ENCODE assay signal across 8 cellular contexts in the genomic region with DNA sequence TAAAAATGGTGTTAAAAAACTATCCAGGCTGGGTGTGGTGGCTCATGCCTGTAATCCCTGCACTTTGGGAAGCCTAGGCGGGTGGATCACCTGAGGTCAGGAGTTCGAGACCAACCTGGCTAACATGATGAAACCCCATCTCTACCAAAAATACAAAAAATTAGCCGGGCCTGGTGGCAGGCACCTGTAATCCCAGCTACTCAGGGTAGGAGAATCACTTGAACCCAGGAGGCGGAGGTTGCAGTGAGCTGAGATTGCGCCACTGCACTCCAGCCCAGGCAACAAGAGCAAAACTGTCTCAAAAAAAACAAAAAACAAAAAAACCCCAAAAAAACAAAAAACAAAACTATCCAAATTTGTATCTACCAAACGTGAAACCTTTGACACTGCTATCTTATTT. TPM values are rescaled to one million over a fixed set of nuclear protein-coding genes. Genes with fewer than 3 reads are reported as not detected.
DNase-seq lines count a peak whose midpoint lies in the region; ATAC-seq, FAIRE-seq and TF ChIP-seq lines count a peak whose summit lies in the region.
"Not testable (repeated sequence)": the region's sequence is repeated elsewhere in the genome, so short reads cannot be mapped to it uniquely, and the experiment has no call there.

No MANE protein-coding gene starts in this region.

- not testable (repeated sequence) for H2AFZ ChIP-seq in Karpas-422 (ENCODE audit: low read length); OCI-LY7 (ENCODE audit: low read length); HepG2 (ENCODE audit: low read length)

- H3K36me3 Mint-ChIP-seq in CD4-positive, CD25-positive, alpha-beta regulatory T cell: not testable (repeated sequence)

- ATAC-seq in CD4-positive, CD25-positive, alpha-beta regulatory T cell (ENCODE audit: low read depth in 2 of 2); body of pancreas; HepG2: not testable (repeated sequence)
- ATAC-seq in psoas muscle: peak in 1 of 4 donors; percentile 6

- H3K79me2 ChIP-seq in Karpas-422 (ENCODE audit: low read length) (peaks cover 95% of the 10 kb centered on the region), OCI-LY7 (ENCODE audit: insufficient read depth, low read depth, low read length) (peaks cover 99% of the 10 kb centered on the region), HepG2 (ENCODE audit: insufficient read depth, low read length) (peaks cover 97% of the 10 kb centered on the region)

- peaks cover 38 to 70% (median 60%) of the 10 kb centered on the region in 4 donors for H3K4me1 Mint-ChIP-seq in CD4-positive, CD25-positive, alpha-beta regulatory T cell

- not testable (repeated sequence) for TF ChIP-seq CTCF in 22Rv1 (IDR thresholded peaks at IDR 0.05); OCI-LY7 (conservative IDR thresholded peaks at IDR 0.05; ENCODE audit: low read length); HepG2 (CRISPR knock-in tag; IDR thresholded peaks at IDR 0.05); psoas muscle (IDR thresholded peaks at IDR 0.05); thyroid gland (IDR thresholded peaks at IDR 0.05)
- peak in 1 of 7 experiments; percentile 5 for TF ChIP-seq CTCF in body of pancreas (IDR thresholded peaks at IDR 0.05)

- peaks cover 50% of the 10 kb centered on the region for H3K4me1 ChIP-seq in CD4-positive, CD25-positive, alpha-beta regulatory T cell (ENCODE audit: control insufficient read depth, insufficient read depth, low read length, poor library complexity, severe bottlenecking)
- peaks cover 84% of the 10 kb centered on the region for H3K4me1 ChIP-seq in Karpas-422 (ENCODE audit: low read length)
- peaks cover 70% of the 10 kb centered on the region for H3K4me1 ChIP-seq in OCI-LY7 (ENCODE audit: insufficient read depth, low read length, poor library complexity, severe bottlenecking)
- peaks cover 77% of the 10 kb centered on the region for H3K4me1 ChIP-seq in body of pancreas
- H3K4me1 ChIP-seq in HepG2 (ENCODE audit: insufficient read depth, low read length): peaks cover 81% of the 10 kb centered on the region
- H3K4me1 ChIP-seq in psoas muscle: peaks cover 34% of the 10 kb centered on the region
- H3K4me1 ChIP-seq in thyroid gland: peaks cover 38 to 40% of the 10 kb centered on the region in 2 donors

- WGBS in body of pancreas, 2 donors: 80 to 82% methylated on average over 6 of the region's 6 CpGs
- 90% methylated on average over 6 of the region's 6 CpGs for WGBS in HepG2 (ENCODE audit: low lambda C conversion rate)
- 57 to 76% (median 59%) methylated on average over 6 of the region's 6 CpGs for WGBS in psoas muscle, 3 donors
- 90 to 93% methylated on average over 6 of the region's 6 CpGs for WGBS in thyroid gland, 2 donors

- H3K4me2 ChIP-seq in Karpas-422 (ENCODE audit: low read depth, low read length, poor library complexity, severe bottlenecking) (peak overlapping the region; percentile 91), OCI-LY7 (ENCODE audit: low read length) (peak overlapping the region; percentile 83)
- not testable (repeated sequence) for H3K4me2 ChIP-seq in HepG2 (ENCODE audit: low read depth, low read length)

- not testable (repeated sequence) for H3K9me3 Mint-ChIP-seq in CD4-positive, CD25-positive, alpha-beta regulatory T cell

- not testable (repeated sequence) for TF ChIP-seq RAD21 in HepG2 (CRISPR knock-in tag; IDR thresholded peaks at IDR 0.05)

- intact Hi-C loops in OCI-LY7 (cut with micrococcal nuclease; ENCODE audit: unreplicated experiment); body of pancreas (cut with DNase I); thyroid gland (cut with DNase I): not testable (repeated sequence)
- intact Hi-C loops in HepG2 (cut with micrococcal nuclease; ENCODE audit: unreplicated experiment) (loop anchor here (10.0 kb wide), 1 partner anchor 147 kb away; the partner anchor contains the start of gene KBTBD2), psoas muscle (cut with DNase I) (loop anchor here in 1 of 2 donors (10.0 kb wide), 1 partner anchor 237 kb away; no protein-coding TSS in a partner anchor)

- not testable (repeated sequence) for TF ChIP-seq POLR2A in body of pancreas (IDR thresholded peaks at IDR 0.05); HepG2 (IDR thresholded peaks at IDR 0.05; ENCODE audit: insufficient read depth in 1 of 2, low read depth in 2 of 2, low read length in 2 of 2); thyroid gland (IDR thresholded peaks at IDR 0.05)

- not testable (repeated sequence) for H3K9me3 ChIP-seq in CD4-positive, CD25-positive, alpha-beta regulatory T cell (ENCODE audit: control insufficient read depth in 2 of 2, low read length in 2 of 2); Karpas-422 (ENCODE audit: low read length); OCI-LY7 (ENCODE audit: low read length); body of pancreas; HepG2 (ENCODE audit: low read length); psoas muscle; thyroid gland

- H3K4me3 ChIP-seq in CD4-positive, CD25-positive, alpha-beta regulatory T cell (ENCODE audit: low read depth, low read length); OCI-LY7 (ENCODE audit: low read depth, low read length, poor library complexity, severe bottlenecking); body of pancreas; HepG2 (replicated peaks in 1 of 3; ENCODE audit: insufficient read depth in 1 of 3, low read depth in 2 of 3, low read length in 3 of 3); thyroid gland (replicated peaks in 1 of 3): not testable (repeated sequence)
- H3K4me3 ChIP-seq in Karpas-422 (ENCODE audit: low read length) (peak overlapping the region; percentile 70), psoas muscle (peak overlapping the region; percentile 76)

- BruUV-seq in OCI-LY7 (replicated peaks; lab: Mats Ljungman, UMichigan); HepG2 (replicated peaks; lab: Mats Ljungman, UMichigan): not testable (repeated sequence)

- not testable (repeated sequence) for DNase-seq in CD4-positive, CD25-positive, alpha-beta regulatory T cell; Karpas-422; OCI-LY7 (ENCODE audit: low spot score); body of pancreas; HepG2 (ENCODE audit: low spot score); psoas muscle; thyroid gland

- not testable (repeated sequence) for H3K36me3 ChIP-seq in CD4-positive, CD25-positive, alpha-beta regulatory T cell (ENCODE audit: control insufficient read depth, insufficient read depth, low read length); Karpas-422 (ENCODE audit: insufficient read depth, low read length); body of pancreas (replicated peaks in 1 of 2; ENCODE audit: insufficient read depth in 1 of 2, low read depth in 2 of 2); HepG2 (replicated peaks in 1 of 2; ENCODE audit: control insufficient read depth in 1 of 2, insufficient read depth in 2 of 2, low read length in 2 of 2); psoas muscle (ENCODE audit: insufficient read depth in 1 of 2, low read depth in 1 of 2); thyroid gland
- H3K36me3 ChIP-seq in OCI-LY7 (ENCODE audit: insufficient read depth, low read length): peaks cover 22% of the 10 kb centered on the region

- H3K27ac ChIP-seq in 22Rv1: peak overlapping the region; percentile 99
- peak overlapping the region; percentile 92 for H3K27ac ChIP-seq in CD4-positive, CD25-positive, alpha-beta regulatory T cell (ENCODE audit: insufficient read depth, low read length, poor library complexity, severe bottlenecking)
- peak overlapping the region; percentile 87 for H3K27ac ChIP-seq in Karpas-422 (ENCODE audit: low read length)
- H3K27ac ChIP-seq in OCI-LY7 (ENCODE audit: low read depth, low read length, poor library complexity, severe bottlenecking): peak overlapping the region; percentile 85
- peak overlapping the region in 3 of 4 donors; percentile 57 to 84 (median 81) for H3K27ac ChIP-seq in body of pancreas
- H3K27ac ChIP-seq in HepG2 (ENCODE audit: extremely low read length, insufficient read depth, low read length): not testable (repeated sequence)
- peak overlapping the region; percentile 83 for H3K27ac ChIP-seq in psoas muscle
- H3K27ac ChIP-seq in thyroid gland: peak overlapping the region in 2 of 3 donors; percentile 48

- H3K9me2 ChIP-seq in Karpas-422 (replicated peaks; ENCODE audit: insufficient read depth, low read length); OCI-LY7 (ENCODE audit: insufficient read depth, low read length): not testable (repeated sequence)

- H4K20me1 ChIP-seq in Karpas-422 (ENCODE audit: insufficient read depth, low read depth, low read length); HepG2 (ENCODE audit: insufficient read depth, low read length): not testable (repeated sequence)
- H4K20me1 ChIP-seq in OCI-LY7 (ENCODE audit: insufficient read depth, low read length): peaks cover 37% of the 10 kb centered on the region

- TF ChIP-seq EP300 in HepG2 (IDR thresholded peaks at IDR 0.05; ENCODE audit: low read depth in 2 of 2, low read length in 2 of 2); HepG2 (CRISPR knock-in tag; IDR thresholded peaks at IDR 0.05; ENCODE audit: borderline replicate concordance): not testable (repeated sequence)

- in situ Hi-C loops in HepG2 (cut with HindIII; ENCODE audit: extremely low pct_ligation_motif_present, low pct_unique_long_range_greater_than_20kb): not testable (repeated sequence)

- not testable (repeated sequence) for FAIRE-seq in HepG2 (lab: Jason Lieb, UNC)

- H3K27ac Mint-ChIP-seq in CD4-positive, CD25-positive, alpha-beta regulatory T cell: not testable (repeated sequence)

- CTCF ChIA-PET in OCI-LY7 (lab: Charles Lee; ENCODE audit: unreplicated experiment); HepG2 (lab: Yijun Ruan, JAX; ENCODE audit: low intra/inter-chr PET ratio, low total read pairs): not testable (repeated sequence)

- not testable (repeated sequence) for H3K4me3 Mint-ChIP-seq in CD4-positive, CD25-positive, alpha-beta regulatory T cell

- not testable (repeated sequence) for H3K9ac ChIP-seq in Karpas-422 (ENCODE audit: low read length); HepG2 (ENCODE audit: insufficient read depth, low read depth, low read length)

- not testable (repeated sequence) for H3K27me3 ChIP-seq in CD4-positive, CD25-positive, alpha-beta regulatory T cell (ENCODE audit: control insufficient read depth, insufficient read depth, low read length); Karpas-422 (ENCODE audit: low read length); body of pancreas; HepG2 (ENCODE audit: control insufficient read depth in 1 of 2, insufficient read depth in 2 of 2, low read length in 2 of 2); psoas muscle (ENCODE audit: insufficient read depth in 3 of 3, low read length in 2 of 3); thyroid gland

- POLR2A ChIA-PET in OCI-LY7 (lab: Charles Lee) (interaction anchor here (3.3 kb wide), 1 partner anchor 12 kb away, joined by 23 read pairs; no protein-coding TSS in a partner anchor), HepG2 (lab: Yijun Ruan, JAX) (interaction anchor here (1.1 kb wide), 1 partner anchor 21 kb away, joined by 4 read pairs; the partner anchor contains the start of gene NT5C3A)

- not testable (repeated sequence) for H3K27me3 Mint-ChIP-seq in CD4-positive, CD25-positive, alpha-beta regulatory T cell

RNA-seq across cellular contexts. Expression of gene NT5C3A, which starts 20.5 kb away (rescaled TPM):
- total RNA-seq in CD4-positive, CD25-positive, alpha-beta regulatory T cell: 61.7 TPM
- polyA plus RNA-seq in CD4-positive, CD25-positive, alpha-beta regulatory T cell: 10 to 100 TPM; 55.1 to 74.0 (median 61.3) TPM
- 27.1 and 48.7 TPM in 2 replicates for total RNA-seq in Karpas-422 (2014; rRNA removed; shearing (Covaris generic); ENCODE audit: low replicate concordance)
- 34.7 and 37.1 TPM in 2 replicates for total RNA-seq in OCI-LY7 (2014; rRNA removed; shearing (Covaris generic))
- total RNA-seq in OCI-LY7 (2022) (55.3 and 62.4 TPM in 2 replicates), body of pancreas (10 to 100 TPM; 20.4 to 26.5 TPM), HepG2 (2016; rRNA removed; fragmentation: Illumina TruSeq; extraction: Trizol) (22.8 and 34.0 TPM in 2 replicates), psoas muscle (10 to 100 TPM; 34.4 to 47.2 (median 42.5) TPM), thyroid gland (10 to 100 TPM; 28.8 to 40.3 (median 30.2) TPM)
- total RNA-seq in HepG2 (2016; cell fraction: cytosol; rRNA removed; fragmentation: Illumina TruSeq; extraction: Trizol; ENCODE audit: low read depth): 16.1 and 17.7 TPM in 2 replicates
- total RNA-seq in HepG2 (2016; cell fraction: insoluble cytoplasmic fraction; rRNA removed; fragmentation: Illumina TruSeq; extraction: Trizol): 20.7 and 28.8 TPM in 2 replicates
- 18.3 and 19.0 TPM in 2 replicates for total RNA-seq in HepG2 (2016; cell fraction: membrane; rRNA removed; fragmentation: Illumina TruSeq; extraction: Trizol)
- 33.8 and 36.2 TPM in 2 replicates for total RNA-seq in HepG2 (2016; cell fraction: nucleus; rRNA removed; fragmentation: Illumina TruSeq; extraction: Trizol)
- polyA plus RNA-seq in HepG2 (2011; rRNA removed) (9.6 and 16.9 TPM in 2 replicates), psoas muscle (100 to 1,000 TPM in 1 of 3 donors, 10 to 100 TPM in 2; 17.6 to 108 (median 57.3) TPM)
- polyA plus RNA-seq in HepG2 (2011; cell fraction: cytosol; rRNA removed): 4.9 and 7.5 TPM in 2 replicates
- polyA plus RNA-seq in HepG2 (2011; cell fraction: nucleus; rRNA removed): 3.7 and 5.4 TPM in 2 replicates
- 22.4 and 29.1 TPM in 2 replicates for polyA plus RNA-seq in HepG2 (2012)
- 6.0 and 6.1 TPM in 2 replicates for polyA plus RNA-seq in HepG2 (2016; cell fraction: cytosol; fragmentation: Illumina TruSeq; extraction: Trizol; ENCODE audit: low read depth)
- 24.5 and 27.3 TPM in 2 replicates for polyA plus RNA-seq in HepG2 (2016; cell fraction: insoluble cytoplasmic fraction; fragmentation: Illumina TruSeq; extraction: Trizol; ENCODE audit: low read depth)
- polyA plus RNA-seq in HepG2 (2016; cell fraction: membrane; fragmentation: Illumina TruSeq; extraction: Trizol; ENCODE audit: low read depth): 13.7 and 13.9 TPM in 2 replicates
- polyA plus RNA-seq in HepG2 (2016; cell fraction: nucleus; fragmentation: Illumina TruSeq; extraction: Trizol; ENCODE audit: insufficient read depth, low read depth): 42.4 and 45.3 TPM in 2 replicates
- 2.7 and 3.2 TPM in 2 replicates for polyA minus RNA-seq in HepG2 (2011; rRNA and poly(A)+ RNA removed; ENCODE audit: low replicate concordance)
- 5.7 and 7.7 TPM in 2 replicates for polyA minus RNA-seq in HepG2 (2011; cell fraction: cytosol; rRNA and poly(A)+ RNA removed)
- 28.3 and 30.0 TPM in 2 replicates for polyA minus RNA-seq in HepG2 (2011; cell fraction: nucleus; rRNA and poly(A)+ RNA removed)
